8 cellular contexts compared by ENCODE assay signal in genomic region chr3:58008140-58009025, GRCh38. TPM values are rescaled to one million over a fixed set of nuclear protein-coding genes. Genes with fewer than 3 reads are reported as not detected.
A peak's percentile ranks its signal among the peaks of the same experiment; 100 is the strongest.
DNase-seq lines count a peak whose midpoint lies in the region; ATAC-seq and TF ChIP-seq lines count a peak whose summit lies in the region.

TSS of gene FLNB (plus strand) at chr3:58008422. CDS start at chr3:58008565, 143 bp downstream.

- H3K4me3 Mint-ChIP-seq in activated T-helper 1 cell treated with anti-CD3 and anti-CD28 coated beads, Interleukin-12 subunit alpha, Interleukin-12 subunit beta, Interleukin-2, Interleukin-4 antibody, amounts not matched to agents 30 ng/mL and 10 ng/mL and 1 ng/mL, durations not matched to agents 14 hours and 24 hours and 36 hours = peak within 1 kb of the TSS; percentile 85
- peak within 1 kb of the TSS; percentile 84 to 96 (median 90) for H3K4me3 Mint-ChIP-seq in naive thymus-derived CD8-positive, alpha-beta T cell

- peak within 1 kb of the TSS; percentile 71 for H2AFZ ChIP-seq in fibroblast of lung (ENCODE audit: low read length)

- H3K4me3 ChIP-seq in Panc1 (ENCODE audit: low read depth in 2 of 2, low read length in 2 of 2) (peak within 1 kb of the TSS; percentile 77 to 99), fibroblast of lung (replicated peaks in 1 of 4; ENCODE audit: control extremely low read depth in 1 of 4, insufficient read depth in 1 of 4, low read depth in 3 of 4, low read length in 4 of 4) (peak within 1 kb of the TSS; percentile 65 to 99 (median 92))

- H3K27me3 Mint-ChIP-seq in activated T-helper 1 cell treated with anti-CD3 and anti-CD28 coated beads, Interleukin-12 subunit alpha, Interleukin-12 subunit beta, Interleukin-2, Interleukin-4 antibody, amounts not matched to agents 30 ng/mL and 10 ng/mL and 1 ng/mL, durations not matched to agents 14 hours and 24 hours and 36 hours (ENCODE audit: insufficient read depth) = peaks cover 2% of the 10 kb centered on the region
- no peaks in the 10 kb centered on the region for H3K27me3 Mint-ChIP-seq in naive thymus-derived CD8-positive, alpha-beta T cell

- CTCF ChIA-PET in Panc1 (lab: Charles Lee) = no interaction called here

- DNase-seq in AG08395 (ENCODE audit: low spot score) = peak; percentile 95
- no peak for DNase-seq in Panc1 (ENCODE audit: low read depth, low spot score)
- DNase-seq in activated T-helper 1 cell treated with anti-CD3 and anti-CD28 coated beads, Interleukin-12 subunit alpha, Interleukin-12 subunit beta, Interleukin-2, Interleukin-4 antibody, amounts not matched to agents 30 ng/mL and 10 ng/mL and 1 ng/mL, durations not matched to agents 14 hours and 24 hours and 36 hours (ENCODE audit: low spot score) = peak; percentile 65
- DNase-seq in fibroblast of lung (ENCODE audit: low read depth in 2 of 2) = peak; percentile 56 to 66
- DNase-seq in naive thymus-derived CD8-positive, alpha-beta T cell = peak; percentile 69 to 89 (median 80)
- peak; percentile 74 for DNase-seq in stimulated activated naive CD4-positive, alpha-beta T cell treated with Interleukin-2 at 50 U/mL for 16 hours (lab: John Stamatoyannopoulos, UW)

- H3K9me3 ChIP-seq in Panc1 (ENCODE audit: control insufficient read depth, insufficient read depth, low read depth, low read length) (no peaks in the 10 kb centered on the region), fibroblast of lung (ENCODE audit: control insufficient read depth, insufficient read depth, low read depth, low read length) (no peaks in the 10 kb centered on the region)

- peaks cover 49% of the 10 kb centered on the region for H3K79me2 ChIP-seq in fibroblast of lung (ENCODE audit: control insufficient read depth, insufficient read depth, low read length)

- peak within 1 kb of the TSS; percentile 70 for H3K27ac Mint-ChIP-seq in activated T-helper 1 cell treated with anti-CD3 and anti-CD28 coated beads, Interleukin-12 subunit alpha, Interleukin-12 subunit beta, Interleukin-2, Interleukin-4 antibody, amounts not matched to agents 30 ng/mL and 10 ng/mL and 1 ng/mL, durations not matched to agents 14 hours and 24 hours and 36 hours
- H3K27ac Mint-ChIP-seq in naive thymus-derived CD8-positive, alpha-beta T cell = peak within 1 kb of the TSS; percentile 34 to 94 (median 89)

- H3K27ac ChIP-seq in Panc1 (ENCODE audit: low read length) (peak within 1 kb of the TSS; percentile 81), fibroblast of lung (ENCODE audit: insufficient read depth, low read length) (peak within 1 kb of the TSS; percentile 70)

- TF ChIP-seq CTCF in Panc1 (IDR thresholded peaks at IDR 0.05) (peak; percentile 93), fibroblast of lung (conservative IDR thresholded peaks at IDR 0.05 in 1 of 2, IDR thresholded peaks at IDR 0.05 in 1 of 2; ENCODE audit: low read depth in 1 of 2, low read length in 2 of 2) (peak; percentile 67 to 68)

- intact Hi-C loops in Panc1 (cut with micrococcal nuclease; ENCODE audit: unreplicated experiment) = no loop called here
- intact Hi-C loops in activated T-helper 1 cell treated with anti-CD3 and anti-CD28 coated beads, Interleukin-12 subunit alpha, Interleukin-12 subunit beta, Interleukin-2, Interleukin-4 antibody, amounts not matched to agents 30 ng/mL and 10 ng/mL and 1 ng/mL, durations not matched to agents 14 hours and 24 hours and 36 hours (cut with micrococcal nuclease) = loop anchor here (1.0 to 10.0 kb wide), 9 partner anchors 25 to 426 kb away; partner anchors contain the start of genes ABHD6, HTD2, PDHB and RPP14

- H3K36me3 Mint-ChIP-seq in activated T-helper 1 cell treated with anti-CD3 and anti-CD28 coated beads, Interleukin-12 subunit alpha, Interleukin-12 subunit beta, Interleukin-2, Interleukin-4 antibody, amounts not matched to agents 30 ng/mL and 10 ng/mL and 1 ng/mL, durations not matched to agents 14 hours and 24 hours and 36 hours (ENCODE audit: low read depth) = peaks cover 8% of the 10 kb centered on the region
- H3K36me3 Mint-ChIP-seq in naive thymus-derived CD8-positive, alpha-beta T cell = peaks cover 0 to 2% (median 0%) of the 10 kb centered on the region in 3 donors

- POLR2A ChIA-PET in Panc1 (lab: Charles Lee) = interaction anchor here (0.6 kb wide), 1 partner anchor 10 kb away, joined by 4 read pairs; no protein-coding TSS in a partner anchor
- POLR2A ChIA-PET in naive thymus-derived CD8-positive, alpha-beta T cell (lab: Charles Lee) = interaction anchor here (0.6 to 3.0 kb wide), 13 partner anchors 72 to 298 kb away, joined by 3 to 24 read pairs (median 4); partner anchors contain the start of genes HTD2 and RPP14

- no peaks in the 10 kb centered on the region; the same call in 1 of the 2 replicates for H3K36me3 ChIP-seq in Panc1 (ENCODE audit: control insufficient read depth, insufficient read depth, low read length)
- no peaks in the 10 kb centered on the region for H3K36me3 ChIP-seq in fibroblast of lung (ENCODE audit: control insufficient read depth, insufficient read depth, low read length)

- no TSS peak for BruUV-seq in Panc1 (replicated peaks; lab: Mats Ljungman, UMichigan)

- peak within 1 kb of the TSS; percentile 88 for H3K9ac ChIP-seq in fibroblast of lung (ENCODE audit: insufficient read depth, low read length)

- peaks cover 26% of the 10 kb centered on the region for H3K4me1 ChIP-seq in Panc1 (ENCODE audit: control insufficient read depth, insufficient read depth, low read length)
- peaks cover 14% of the 10 kb centered on the region for H3K4me1 ChIP-seq in fibroblast of lung (ENCODE audit: control insufficient read depth, extremely low read depth, insufficient read depth, low read length)

- H3K9me3 Mint-ChIP-seq in activated T-helper 1 cell treated with anti-CD3 and anti-CD28 coated beads, Interleukin-12 subunit alpha, Interleukin-12 subunit beta, Interleukin-2, Interleukin-4 antibody, amounts not matched to agents 30 ng/mL and 10 ng/mL and 1 ng/mL, durations not matched to agents 14 hours and 24 hours and 36 hours = no peaks in the 10 kb centered on the region
- no peaks in the 10 kb centered on the region for H3K9me3 Mint-ChIP-seq in naive thymus-derived CD8-positive, alpha-beta T cell

- peak within 1 kb of the TSS; percentile 92 for H3K4me2 ChIP-seq in fibroblast of lung (ENCODE audit: extremely low read depth, insufficient read depth, low read length)

- ATAC-seq in GM18858 (IDR thresholded peaks at IDR 0.05; ENCODE audit: unreplicated experiment) = peak; percentile 40
- ATAC-seq in HG03196 (IDR thresholded peaks at IDR 0.05; ENCODE audit: unreplicated experiment) = peak; percentile 59
- peak; percentile 80 for ATAC-seq in Panc1
- peak; percentile 72 to 73 for ATAC-seq in naive thymus-derived CD8-positive, alpha-beta T cell

- in situ Hi-C loops in Panc1 (cut with HindIII; ENCODE audit: low pct_unique_long_range_greater_than_20kb, low sequenced_read_pairs) = no loop called here

- no peaks in the 10 kb centered on the region for H4K20me1 ChIP-seq in fibroblast of lung (ENCODE audit: control insufficient read depth, extremely low read depth, insufficient read depth, low read length)

- peaks cover 39% of the 10 kb centered on the region for H3K4me1 Mint-ChIP-seq in activated T-helper 1 cell treated with anti-CD3 and anti-CD28 coated beads, Interleukin-12 subunit alpha, Interleukin-12 subunit beta, Interleukin-2, Interleukin-4 antibody, amounts not matched to agents 30 ng/mL and 10 ng/mL and 1 ng/mL, durations not matched to agents 14 hours and 24 hours and 36 hours (ENCODE audit: low read depth)
- peaks cover 19 to 44% (median 38%) of the 10 kb centered on the region in 4 donors for H3K4me1 Mint-ChIP-seq in naive thymus-derived CD8-positive, alpha-beta T cell

- H3K27me3 ChIP-seq in Panc1 (ENCODE audit: control insufficient read depth, insufficient read depth, low read length) (no peaks in the 10 kb centered on the region), fibroblast of lung (ENCODE audit: control insufficient read depth, insufficient read depth, low read length) (no peaks in the 10 kb centered on the region)

RNA-seq across cellular contexts. Expression of gene FLNB, which starts in this region (rescaled TPM):
- total RNA-seq in Panc1 (2021; ENCODE audit: unreplicated experiment) = 309 TPM
- polyA plus RNA-seq in Panc1 (2012; ENCODE audit: insufficient read length) = 366 TPM
- 22.3 and 24.1 TPM in 2 replicates for total RNA-seq in activated T-helper 1 cell treated with anti-CD3 and anti-CD28 coated beads, Interleukin-12 subunit alpha, Interleukin-12 subunit beta, Interleukin-2, Interleukin-4 antibody, amounts not matched to agents 30 ng/mL and 10 ng/mL and 1 ng/mL, durations not matched to agents 14 hours and 24 hours and 36 hours
- 51.6 and 81.7 TPM in 2 replicates for total RNA-seq in fibroblast of lung
- 47.9 and 105 TPM in 2 replicates for polyA plus RNA-seq in fibroblast of lung
- polyA plus RNA-seq in fibroblast of lung (2012) = 58.4 and 119 TPM in 2 replicates
- polyA minus RNA-seq in fibroblast of lung (ENCODE audit: low replicate concordance) = 157 and 358 TPM in 2 replicates
- 10 to 100 TPM; 75.2 to 76.7 TPM for total RNA-seq in naive thymus-derived CD8-positive, alpha-beta T cell
- polyA plus RNA-seq in naive thymus-derived CD8-positive, alpha-beta T cell = 10 to 100 TPM; 11.8 to 32.2 (median 24.4) TPM
